ENCODE assay signal across 21 cellular contexts in the genomic region with DNA sequence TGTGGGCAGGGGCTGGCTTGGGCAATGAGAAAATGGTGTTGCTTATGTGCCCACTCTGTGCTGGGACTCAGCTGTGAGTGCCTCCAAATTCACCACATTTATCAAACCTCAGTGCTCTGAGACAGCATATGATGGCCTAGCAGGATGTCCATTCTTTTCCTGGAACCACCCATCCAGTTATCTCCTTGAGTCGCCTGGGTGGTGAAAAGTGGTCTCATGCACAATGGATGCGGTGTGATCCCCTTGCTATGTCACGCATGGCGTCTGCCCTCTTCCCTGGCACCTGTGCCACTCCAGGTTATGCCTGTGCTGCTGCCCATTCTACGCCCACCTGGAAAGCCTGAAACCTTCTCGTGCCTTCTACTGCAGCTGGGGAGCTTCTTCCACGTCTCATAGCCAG.
A peak's percentile ranks its signal among the peaks of the same experiment; 100 is the strongest.
DNase-seq lines count a peak whose midpoint lies in the region; ATAC-seq lines count a peak whose summit lies in the region.
"Had no signal": no experiment of that assay in that cellular context is flagged by ENCODE, and none has a peak within 500 bp of the region (broad histone marks: within the 10 kb centered on the region; RNA-seq: fewer than 3 reads in every experiment).

No MANE protein-coding gene starts in this region.

- no peak for DNase-seq in activated T-cell treated with anti-CD3 and anti-CD28 coated beads, Interleukin-2, amount 50 U/mL, for 72 hours
- no peak for DNase-seq in activated T-cell treated with anti-CD3 and anti-CD28 coated beads, Interleukin-2, amount 50 U/mL, for 1 hour
- DNase-seq in germinal center (ENCODE audit: low spot score) (no peak), NCI-H524 treated with DMSO at 0.1 percent for 48 hours (lab: John Stamatoyannopoulos, UW) (no peak)
- DNase-seq in activated effector memory CD4-positive, alpha-beta T cell treated with Interleukin-2 at 50 U/mL for 16 hours: no peak
- DNase-seq: activated CD4-positive, CD25-positive, alpha-beta regulatory T cell; body of pancreas; Caco-2; Karpas-422; mesenchymal stem cell; NCI-H1048; NCI-H1930; NCI-H2227 treated with DMSO at 0.1 percent for 48 hours; right lobe of liver; SJCRH30; T-helper 9 cell; thyroid gland had no signal

- H3K4me3 Mint-ChIP-seq in activated T-cell treated with anti-CD3 and anti-CD28 coated beads, Interleukin-2, amount 50 U/mL, for 72 hours: peak overlapping the region in 1 of 2 donors; percentile 54
- H3K4me3 Mint-ChIP-seq in IgD-negative memory B cell: peak overlapping the region in 2 of 4 donors; percentile 8 to 67
- peak overlapping the region; percentile 18 for H3K4me3 Mint-ChIP-seq in activated naive CD8-positive, alpha-beta T cell
- H3K4me3 Mint-ChIP-seq in stimulated activated memory B cell treated with anti-CD40 and anti-IgM and Interleukin-4, amounts not matched to agents 10 μg/mL and 1 μg/mL and 100 μg/mL, for 72 hours: no peak overlapping the region
- H3K4me3 Mint-ChIP-seq: nephron had no signal

- H3K36me3 Mint-ChIP-seq in activated T-cell treated with anti-CD3 and anti-CD28 coated beads, Interleukin-2, amount 50 U/mL, for 72 hours (ENCODE audit: insufficient read depth in 2 of 2): peaks cover 21 to 29% of the 10 kb centered on the region in 2 donors
- H3K36me3 Mint-ChIP-seq in IgD-negative memory B cell: no peaks in the 10 kb centered on the region
- H3K36me3 Mint-ChIP-seq in activated naive CD8-positive, alpha-beta T cell: peaks cover 5% of the 10 kb centered on the region
- peaks cover 10% of the 10 kb centered on the region for H3K36me3 Mint-ChIP-seq in stimulated activated memory B cell treated with anti-CD40 and anti-IgM and Interleukin-4, amounts not matched to agents 10 μg/mL and 1 μg/mL and 100 μg/mL, for 72 hours

- no peak for ATAC-seq in activated T-cell treated with anti-CD3 and anti-CD28 coated beads, Interleukin-2, amount 50 U/mL, for 72 hours (replicated peaks in 1 of 2)
- no peak for ATAC-seq in stimulated activated memory B cell treated with anti-CD40 and anti-IgM and Interleukin-4, amounts not matched to agents 10 μg/mL and 1 μg/mL and 100 μg/mL, for 72 hours
- ATAC-seq: body of pancreas, right lobe of liver had no signal

- peaks cover 11 to 16% of the 10 kb centered on the region in 2 donors for H3K9me3 Mint-ChIP-seq in activated T-cell treated with anti-CD3 and anti-CD28 coated beads, Interleukin-2, amount 50 U/mL, for 72 hours
- H3K9me3 Mint-ChIP-seq in IgD-negative memory B cell: peaks cover 0 to 3% (median 0%) of the 10 kb centered on the region in 3 donors
- no peaks in the 10 kb centered on the region for H3K9me3 Mint-ChIP-seq in activated naive CD8-positive, alpha-beta T cell (ENCODE audit: low read depth)
- H3K9me3 Mint-ChIP-seq in stimulated activated memory B cell treated with anti-CD40 and anti-IgM and Interleukin-4, amounts not matched to agents 10 μg/mL and 1 μg/mL and 100 μg/mL, for 72 hours: peaks cover 9% of the 10 kb centered on the region

- H3K4me1 Mint-ChIP-seq in activated T-cell treated with anti-CD3 and anti-CD28 coated beads, Interleukin-2, amount 50 U/mL, for 72 hours (ENCODE audit: low read depth): peaks cover 56% of the 10 kb centered on the region
- H3K4me1 Mint-ChIP-seq in IgD-negative memory B cell: peaks cover 28 to 34% (median 32%) of the 10 kb centered on the region in 3 donors
- H3K4me1 Mint-ChIP-seq in activated naive CD8-positive, alpha-beta T cell (ENCODE audit: low read depth): peaks cover 60% of the 10 kb centered on the region
- H3K4me1 Mint-ChIP-seq in stimulated activated memory B cell treated with anti-CD40 and anti-IgM and Interleukin-4, amounts not matched to agents 10 μg/mL and 1 μg/mL and 100 μg/mL, for 72 hours: peaks cover 63% of the 10 kb centered on the region

- peak overlapping the region; percentile 54 for H3K27ac Mint-ChIP-seq in activated T-cell treated with anti-CD3 and anti-CD28 coated beads, Interleukin-2, amount 50 U/mL, for 72 hours
- peak overlapping the region in 2 of 3 donors; percentile 34 to 81 for H3K27ac Mint-ChIP-seq in IgD-negative memory B cell
- H3K27ac Mint-ChIP-seq in activated naive CD8-positive, alpha-beta T cell: peak overlapping the region; percentile 99
- H3K27ac Mint-ChIP-seq in stimulated activated memory B cell treated with anti-CD40 and anti-IgM and Interleukin-4, amounts not matched to agents 10 μg/mL and 1 μg/mL and 100 μg/mL, for 72 hours: peak overlapping the region; percentile 81
- H3K27ac Mint-ChIP-seq: nephron had no signal

- no peaks in the 10 kb centered on the region for H3K27me3 Mint-ChIP-seq in activated T-cell treated with anti-CD3 and anti-CD28 coated beads, Interleukin-2, amount 50 U/mL, for 72 hours (ENCODE audit: low read depth)
- H3K27me3 Mint-ChIP-seq in IgD-negative memory B cell: peaks cover 12% of the 10 kb centered on the region
- H3K27me3 Mint-ChIP-seq in activated naive CD8-positive, alpha-beta T cell: no peaks in the 10 kb centered on the region
- H3K27me3 Mint-ChIP-seq in stimulated activated memory B cell treated with anti-CD40 and anti-IgM and Interleukin-4, amounts not matched to agents 10 μg/mL and 1 μg/mL and 100 μg/mL, for 72 hours: peaks cover 10% of the 10 kb centered on the region
